In the genomic region with DNA sequence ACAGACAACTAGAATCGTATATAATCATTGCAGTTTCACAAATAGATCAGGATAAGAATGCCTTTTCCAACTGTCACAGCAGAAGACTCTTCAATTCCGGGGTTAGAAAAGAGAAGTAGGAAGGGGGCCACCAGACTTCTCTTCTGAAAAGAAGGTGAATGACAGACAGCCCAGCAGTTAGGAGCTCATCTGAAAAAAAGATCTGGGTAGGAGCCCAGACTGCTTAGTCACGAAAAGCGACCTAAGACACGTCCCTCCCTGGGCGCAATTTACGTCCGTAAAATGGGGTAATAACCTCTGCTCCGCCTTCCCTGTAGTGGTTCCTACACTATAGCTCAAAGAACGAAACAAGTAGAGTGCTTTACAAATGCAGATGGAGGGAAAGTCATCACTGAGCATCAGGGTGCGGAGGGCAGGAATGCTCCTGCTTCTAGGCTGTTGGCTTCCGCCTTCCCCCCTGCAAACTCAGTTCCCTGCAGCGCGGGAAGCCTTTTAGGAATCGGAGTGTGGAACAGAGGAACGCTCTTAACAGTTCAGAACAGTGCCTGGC, we compare ENCODE assay signal across 8 cellular contexts. TPM values are rescaled to one million over a fixed set of nuclear protein-coding genes. Genes with fewer than 3 reads are reported as not detected.
DNase-seq lines count a peak whose midpoint lies in the region; TF ChIP-seq lines count a peak whose summit lies in the region.

No MANE protein-coding gene starts in this region.

- H3K4me1 Mint-ChIP-seq in brain, result peaks cover 43% of the 10 kb centered on the region

- H3K4me3 ChIP-seq in GM06990 (replicated peaks; ENCODE audit: low read depth, low read length) (peak overlapping the region; percentile 96), GM23248 (peak overlapping the region; percentile 100), kidney epithelial cell (ENCODE audit: low read depth, low read length) (peak overlapping the region; percentile 76)

- no peak for TF ChIP-seq CTCF in GM06990 (IDR thresholded peaks at IDR 0.05; ENCODE audit: insufficient read depth, low read length, poor library complexity, severe bottlenecking)
- TF ChIP-seq CTCF in brain (conservative IDR thresholded peaks at IDR 0.05), result no peak
- TF ChIP-seq CTCF in kidney epithelial cell (IDR thresholded peaks at IDR 0.05; ENCODE audit: insufficient read depth, low read length, poor library complexity, severe bottlenecking), result no peak

- H3K4me2 ChIP-seq in GM23248 (ENCODE audit: unreplicated experiment), result peak overlapping the region; percentile 89

- no peaks in the 10 kb centered on the region for H3K9me3 ChIP-seq in GM23248 (ENCODE audit: low read depth)
- H3K9me3 ChIP-seq in KOPT-K1 (ENCODE audit: insufficient read depth, low read length, poor library complexity, severe bottlenecking), result no peaks in the 10 kb centered on the region

- H3F3A ChIP-seq in GM23248 (ENCODE audit: insufficient read depth), result no peaks in the 10 kb centered on the region

- peaks cover 12% of the 10 kb centered on the region for H3K27me3 Mint-ChIP-seq in brain

- peaks cover 11% of the 10 kb centered on the region for H3K4me1 ChIP-seq in GM23248 (ENCODE audit: insufficient read depth)

- peak overlapping the region; percentile 98 to 100 (median 100) for H3K4me3 Mint-ChIP-seq in brain

- H2AFZ ChIP-seq in GM23248, result peak overlapping the region; percentile 99

- peak overlapping the region in 4 of 5 experiments; percentile 64 to 99 (median 98) for H3K27ac Mint-ChIP-seq in brain

- peaks cover 55% of the 10 kb centered on the region for H3K79me2 ChIP-seq in GM23248 (ENCODE audit: insufficient read depth)

- H3K27ac ChIP-seq in GM23248 (peak overlapping the region; percentile 89), KOPT-K1 (ENCODE audit: low read depth, low read length, poor library complexity, severe bottlenecking) (peak overlapping the region; percentile 86)

- in situ Hi-C loops in GM23248 (cut with MboI), result no loop called here

- peak overlapping the region; percentile 97 for H3K9ac ChIP-seq in GM23248

- H4K20me1 ChIP-seq in GM23248 (ENCODE audit: insufficient read depth), result no peaks in the 10 kb centered on the region

- H3K27me3 ChIP-seq in GM06990 (replicated peaks; ENCODE audit: control insufficient read depth, insufficient read depth, low read length) (no peaks in the 10 kb centered on the region), GM23248 (replicated peaks; ENCODE audit: insufficient read depth) (no peaks in the 10 kb centered on the region), kidney epithelial cell (ENCODE audit: control insufficient read depth, insufficient read depth, low read length) (no peaks in the 10 kb centered on the region)

- H3K36me3 ChIP-seq in GM06990 (ENCODE audit: control insufficient read depth, insufficient read depth, low read length) (peaks cover 6% of the 10 kb centered on the region), GM23248 (ENCODE audit: low read depth) (peaks cover 20% of the 10 kb centered on the region; the same call in 1 of the 2 replicates), KOPT-K1 (ENCODE audit: insufficient read depth, low read length) (peaks cover 64% of the 10 kb centered on the region), kidney epithelial cell (ENCODE audit: control insufficient read depth, insufficient read depth, low read length) (no peaks in the 10 kb centered on the region)

- 0 to 1% methylated on average over 16 of the region's 16 CpGs for WGBS in GM23248 (ENCODE audit: low coverage in 1 of 2, low lambda C conversion rate in 2 of 2, missing lambda C conversion rate in 2 of 2), 2 experiments

- peaks cover 26% of the 10 kb centered on the region for H3K36me3 Mint-ChIP-seq in brain

- DNase-seq in GM06990 (ENCODE audit: extremely low read depth, insufficient read length) (no peak), GM23248 (peak; percentile 92), SKM-1 treated with dmso at 0.1 percent for 144 hours (lab: John Stamatoyannopoulos, UW; ENCODE audit: unreplicated experiment) (peak; percentile 74), kidney epithelial cell (ENCODE audit: low read depth) (peak; percentile 37), superior temporal gyrus (ENCODE audit: extremely low spot score) (no peak)
- peak; percentile 19 to 34 for DNase-seq in stimulated activated CD4-positive, alpha-beta T cell treated with anti-CD3 and anti-CD28 coated beads, Interleukin-4, amount 100 ng/mL, for 4 hours

- no peaks in the 10 kb centered on the region for H3K9me2 ChIP-seq in GM23248 (ENCODE audit: insufficient read depth)

- H3K9me3 Mint-ChIP-seq in brain, result peaks cover 0 to 3% (median 0%) of the 10 kb centered on the region in 5 experiments

RNA-seq across cellular contexts. Expression of a gene that starts 0.6 kb away (rescaled TPM):
- 1.9 and 3.4 TPM in 2 replicates for total RNA-seq in GM23248 (2014; rRNA removed; shearing (Covaris generic))
- polyA plus RNA-seq in GM23248 (2016; fragmentation: Nextera tagmentation; extraction: Ambion mirVana), result 1.4 and 1.9 TPM in 2 replicates
- 8.3 TPM for polyA plus RNA-seq in brain (ENCODE audit: insufficient read depth, low read depth, low replicate concordance)
- total RNA-seq in kidney epithelial cell, result 2.2 and 2.7 TPM in 2 replicates

RNA-seq across cellular contexts. Expression of a gene that starts 0.8 kb away (rescaled TPM):
- 6.1 and 14.8 TPM in 2 replicates for total RNA-seq in GM23248 (2014; rRNA removed; shearing (Covaris generic))
- polyA plus RNA-seq in GM23248 (2016; fragmentation: Nextera tagmentation; extraction: Ambion mirVana) (27.0 and 27.3 TPM in 2 replicates), brain (ENCODE audit: insufficient read depth, low read depth, low replicate concordance) (35.8 TPM)
- total RNA-seq in kidney epithelial cell, result 14.2 and 18.2 TPM in 2 replicates

RNA-seq across cellular contexts. Expression of a gene that starts 37.6 kb away (rescaled TPM):
- total RNA-seq in GM23248 (2014; rRNA removed; shearing (Covaris generic)), result 29.6 and 37.2 TPM in 2 replicates
- polyA plus RNA-seq in GM23248 (2016; fragmentation: Nextera tagmentation; extraction: Ambion mirVana) (12.6 and 13.2 TPM in 2 replicates), brain (ENCODE audit: insufficient read depth, low read depth, low replicate concordance) (22.1 TPM)
- 53.9 and 55.4 TPM in 2 replicates for total RNA-seq in kidney epithelial cell

Comparison
In these comparisons a context has a peak if more than half of its experiments do, and no peak if none do; other contexts are left out.
1. DNase-seq: peak in GM23248 (single experiment), SKM-1 treated with dmso at 0.1 percent for 144 hours (single experiment), kidney epithelial cell (single experiment) and stimulated activated CD4-positive, alpha-beta T cell treated with anti-CD3 and anti-CD28 coated beads, Interleukin-4, amount 100 ng/mL, for 4 hours (2 of 2); none in GM06990 (single experiment) and superior temporal gyrus (single experiment).
2. Peak in every context shown above with its lines, with median percentiles within 50 percentile points of each other: H3K4me3 ChIP-seq.